Comparison of ENCODE assay signal across 15 cellular contexts in the genomic region with DNA sequence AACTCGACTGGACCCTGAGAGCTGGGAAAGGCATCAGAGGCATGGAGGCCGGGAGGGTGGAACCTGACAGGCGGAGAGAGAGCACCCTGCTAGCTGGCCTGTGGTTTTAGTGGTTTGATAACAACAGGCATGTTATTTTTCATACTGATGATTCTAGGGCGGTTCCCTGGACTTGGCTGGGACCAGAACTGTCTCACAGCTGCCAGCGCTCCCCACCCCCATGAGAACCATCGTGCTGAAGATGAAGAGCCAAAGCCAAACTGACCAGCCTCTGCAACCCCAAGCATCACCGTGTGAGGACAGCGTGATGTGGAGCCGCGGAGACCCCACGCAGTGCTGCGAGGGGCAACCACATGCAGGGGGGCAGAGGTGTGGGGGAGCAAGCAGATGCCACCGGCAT. TPM values are rescaled to one million over a fixed set of nuclear protein-coding genes. Genes with fewer than 3 reads are reported as not detected.
DNase-seq lines count a peak whose midpoint lies in the region; ATAC-seq, FAIRE-seq and TF ChIP-seq lines count a peak whose summit lies in the region.
"Had no signal": no experiment of that assay in that cellular context is flagged by ENCODE, and none has a peak within 500 bp of the region (broad histone marks: within the 10 kb centered on the region; RNA-seq: fewer than 3 reads in every experiment).

No MANE protein-coding gene starts in this region.

- peak overlapping the region; percentile 65 for H3K27ac ChIP-seq in cingulate gyrus (ENCODE audit: low read depth, low read length)
- no peak overlapping the region for H3K27ac ChIP-seq in kidney (ENCODE audit: low read depth in 2 of 2, low read length in 2 of 2)
- peak overlapping the region; percentile 82 for H3K27ac ChIP-seq in stomach smooth muscle (ENCODE audit: low read length)

- H3K9me3 ChIP-seq in Loucy (ENCODE audit: insufficient read depth, low read depth, low read length) (no peaks in the 10 kb centered on the region), kidney (ENCODE audit: control insufficient read depth in 1 of 2, low read length in 2 of 2) (no peaks in the 10 kb centered on the region), stomach smooth muscle (ENCODE audit: control insufficient read depth in 2 of 2, low read length in 2 of 2) (no peaks in the 10 kb centered on the region)

- H3K79me2 ChIP-seq in Loucy (ENCODE audit: insufficient read depth, low read length): no peaks in the 10 kb centered on the region

- ATAC-seq in GM19455 (IDR thresholded peaks at IDR 0.05; ENCODE audit: unreplicated experiment): no peak

- H3K27me3 ChIP-seq in Loucy (ENCODE audit: insufficient read depth, low read length, poor library complexity, severe bottlenecking) (no peaks in the 10 kb centered on the region), stomach smooth muscle (ENCODE audit: control insufficient read depth in 1 of 2, insufficient read depth in 2 of 2, low read length in 2 of 2) (no peaks in the 10 kb centered on the region)

- H3K4me2 ChIP-seq in Loucy (ENCODE audit: low read depth, low read length, poor library complexity, severe bottlenecking): peak overlapping the region; percentile 21

- no peak for TF ChIP-seq CTCF in Loucy (conservative IDR thresholded peaks at IDR 0.05; ENCODE audit: low read length)
- TF ChIP-seq CTCF in kidney (IDR thresholded peaks at IDR 0.05; ENCODE audit: borderline replicate concordance, extremely low read depth, insufficient read depth): no peak
- no peak for TF ChIP-seq CTCF in GM20000 (IDR thresholded peaks at IDR 0.05; ENCODE audit: extremely low read depth, missing control alignments)

- peak; percentile 64 for DNase-seq in kidney
- DNase-seq in NCI-H2081 (lab: John Stamatoyannopoulos, UW): no peak
- no peak for DNase-seq in GM20000 (ENCODE audit: low spot score)
- DNase-seq in G401 (ENCODE audit: low spot score): no peak
- DNase-seq: activated gamma-delta T cell treated with Interleukin-2 at 50 U/mL for 16 hours, DMS153, NCI-H345, SHP77 treated with DMSO at 0.1 percent for 48 hours had no signal

- FAIRE-seq in kidney (lab: Jason Lieb, UNC): no peak
- FAIRE-seq: endothelial cell of umbilical vein, GM18507 had no signal

- H3F3A ChIP-seq in Loucy (ENCODE audit: low read depth): peaks cover 6% of the 10 kb centered on the region; the same call in 1 of the 2 replicates

- H3K9me2 ChIP-seq in Loucy (replicated peaks; ENCODE audit: low read depth, low read length): no peaks in the 10 kb centered on the region

- no peaks in the 10 kb centered on the region for H3K36me3 ChIP-seq in Loucy (ENCODE audit: insufficient read depth, low read length)
- peaks cover 0 to 7% of the 10 kb centered on the region in 2 donors for H3K36me3 ChIP-seq in kidney (ENCODE audit: control insufficient read depth in 1 of 2, insufficient read depth in 2 of 2, low read length in 2 of 2)
- peaks cover 10 to 22% of the 10 kb centered on the region in 2 donors for H3K36me3 ChIP-seq in stomach smooth muscle (ENCODE audit: control insufficient read depth in 2 of 2, insufficient read depth in 2 of 2, low read length in 2 of 2)

- H3K4me1 ChIP-seq in Loucy (ENCODE audit: insufficient read depth, low read length, poor library complexity, severe bottlenecking) (peaks cover 48% of the 10 kb centered on the region), kidney (ENCODE audit: control insufficient read depth in 1 of 2, insufficient read depth in 1 of 2, low read depth in 1 of 2, low read length in 2 of 2) (peaks cover 0 to 2% of the 10 kb centered on the region in 2 donors), stomach smooth muscle (ENCODE audit: control insufficient read depth, insufficient read depth, low read length) (peaks cover 65% of the 10 kb centered on the region)

- H3K4me3 ChIP-seq in Loucy (ENCODE audit: low read length, poor library complexity, severe bottlenecking) (no peak overlapping the region), kidney (ENCODE audit: low read length in 2 of 2) (no peak overlapping the region), stomach smooth muscle (ENCODE audit: low read length in 2 of 2) (peak overlapping the region in 1 of 2 donors; percentile 35)

- in situ Hi-C loops in G401 (cut with HindIII; ENCODE audit: low sequenced_read_pairs): loop anchor here (25.0 kb wide), 1 partner anchor 220 kb away; the partner anchor contains the start of genes AANAT and UBE2O

- intact Hi-C loops in kidney (cut with DNase I): no loop called here

- H4K20me1 ChIP-seq in Loucy (ENCODE audit: insufficient read depth, low read length, poor library complexity, severe bottlenecking): no peaks in the 10 kb centered on the region

- H3K9ac ChIP-seq in Loucy (ENCODE audit: low read depth, low read length, poor library complexity, severe bottlenecking) (peak overlapping the region; percentile 47), kidney (ENCODE audit: low read length in 2 of 2) (no peak overlapping the region), stomach smooth muscle (ENCODE audit: low read length in 2 of 2) (peak overlapping the region; percentile 10 to 36)

- H2AFZ ChIP-seq in Loucy (ENCODE audit: low read length): no peak overlapping the region

RNA-seq across cellular contexts. Expression of gene MXRA7, which starts 28.5 kb away (rescaled TPM):
- 130 TPM for total RNA-seq in kidney
- polyA plus RNA-seq in kidney (ENCODE audit: insufficient read depth, low read depth, low replicate concordance): 72.4 TPM
- total RNA-seq in G401 (2014; rRNA removed; shearing (Covaris generic)): 93.4 and 96.7 TPM in 2 replicates

RNA-seq across cellular contexts. Expression of gene ST6GALNAC1, which starts 38.7 kb away (rescaled TPM):
- total RNA-seq in kidney: 0.31 TPM
- polyA plus RNA-seq in kidney (ENCODE audit: insufficient read depth, low read depth, low replicate concordance): not detected
- total RNA-seq in G401 (2014; rRNA removed; shearing (Covaris generic)): not detected in 2 replicates
- total RNA-seq: renal cortical epithelial cell had no signal

RNA-seq across cellular contexts. Expression of gene JMJD6, which starts 44.1 kb away (rescaled TPM):
- 23.6 TPM for total RNA-seq in kidney
- 34.3 TPM for polyA plus RNA-seq in kidney (ENCODE audit: insufficient read depth, low read depth, low replicate concordance)
- 14.6 and 31.9 TPM in 2 replicates for total RNA-seq in G401 (2014; rRNA removed; shearing (Covaris generic))

RNA-seq across cellular contexts. Expression of gene METTL23, which starts 44.3 kb away (rescaled TPM):
- total RNA-seq in kidney: 38.2 TPM
- polyA plus RNA-seq in kidney (ENCODE audit: insufficient read depth, low read depth, low replicate concordance): 53.0 TPM
- total RNA-seq in G401 (2014; rRNA removed; shearing (Covaris generic)): 25.9 and 34.6 TPM in 2 replicates

RNA-seq across cellular contexts. Expression of gene SRSF2, which starts 54.8 kb away (rescaled TPM):
- 155 TPM for total RNA-seq in kidney
- polyA plus RNA-seq in kidney (ENCODE audit: insufficient read depth, low read depth, low replicate concordance): 129 TPM
- 369 and 387 TPM in 2 replicates for total RNA-seq in G401 (2014; rRNA removed; shearing (Covaris generic))

Comparison
In these comparisons a context has a peak if more than half of its experiments do, and no peak if none do; other contexts are left out.
1. H3K9ac ChIP-seq: peak in Loucy (single experiment) and stomach smooth muscle (2 of 2); none in kidney (0 of 2).
2. H3K27ac ChIP-seq: peak in cingulate gyrus (single experiment) and stomach smooth muscle (single experiment); none in kidney (0 of 2).